Comparison of ENCODE assay signal across 9 cellular contexts in genomic region chr10:11165591-11166543, GRCh38.
DNase-seq lines count a peak whose midpoint lies in the region; ATAC-seq and TF ChIP-seq lines count a peak whose summit lies in the region.
"Had no signal": no experiment of that assay in that cellular context is flagged by ENCODE, and none has a peak within 500 bp of the region (broad histone marks: within the 10 kb centered on the region; RNA-seq: fewer than 3 reads in every experiment).

No MANE protein-coding gene starts in this region.

- ATAC-seq in GM19397 (IDR thresholded peaks at IDR 0.05; ENCODE audit: unreplicated experiment) (peak; percentile 46), HG03457 (IDR thresholded peaks at IDR 0.05; ENCODE audit: unreplicated experiment) (peak; percentile 59), left lung (peak; percentile 27)

- H3K27ac ChIP-seq in C4-2B (no peak overlapping the region), left lung (peak overlapping the region; percentile 83 to 97)
- H3K27ac ChIP-seq: SK-N-MC had no signal

- H3K27me3 ChIP-seq in left lung: peaks cover 0 to 7% of the 10 kb centered on the region in 2 donors

- peak overlapping the region; percentile 35 to 45 for H3K4me3 ChIP-seq in cardiac fibroblast (replicated peaks in 1 of 2; ENCODE audit: low read depth in 2 of 2, low read length in 2 of 2)
- H3K4me3 ChIP-seq in left lung: peak overlapping the region; percentile 41 to 80
- H3K4me3 ChIP-seq: SK-N-MC had no signal

- DNase-seq in T-helper 9 cell (peak; percentile 61), cardiac fibroblast (ENCODE audit: low read depth in 2 of 2) (peak; percentile 5 to 18), left lung (peak in 1 of 2 donors; percentile 88), NCI-H510A treated with DMSO at 0.1 percent for 48 hours (lab: John Stamatoyannopoulos, UW) (no peak)
- DNase-seq in stimulated activated CD8-positive, alpha-beta memory T cell treated with anti-CD3 and anti-CD28 coated beads, Interleukin-4, amount 100 ng/mL, for 24 hours (ENCODE audit: low read depth): peak; percentile 43

- intact Hi-C loops in left lung (cut with DNase I): no loop called here

- TF ChIP-seq CTCF in C4-2B (conservative IDR thresholded peaks at IDR 0.05) (peak; percentile 54), cardiac fibroblast (IDR thresholded peaks at IDR 0.05; ENCODE audit: low read depth, low read length) (peak; percentile 29), left lung (IDR thresholded peaks at IDR 0.05) (peak in 1 of 2 donors; percentile 54)

- H3K4me1 ChIP-seq in left lung: peaks cover 8 to 74% of the 10 kb centered on the region in 2 donors

- H3K9me3 ChIP-seq in left lung: no peaks in the 10 kb centered on the region

- H3K36me3 ChIP-seq in left lung: peaks cover 0 to 6% of the 10 kb centered on the region in 2 donors
